Comparison of ENCODE assay signal across 1 cellular context in the genomic region with DNA sequence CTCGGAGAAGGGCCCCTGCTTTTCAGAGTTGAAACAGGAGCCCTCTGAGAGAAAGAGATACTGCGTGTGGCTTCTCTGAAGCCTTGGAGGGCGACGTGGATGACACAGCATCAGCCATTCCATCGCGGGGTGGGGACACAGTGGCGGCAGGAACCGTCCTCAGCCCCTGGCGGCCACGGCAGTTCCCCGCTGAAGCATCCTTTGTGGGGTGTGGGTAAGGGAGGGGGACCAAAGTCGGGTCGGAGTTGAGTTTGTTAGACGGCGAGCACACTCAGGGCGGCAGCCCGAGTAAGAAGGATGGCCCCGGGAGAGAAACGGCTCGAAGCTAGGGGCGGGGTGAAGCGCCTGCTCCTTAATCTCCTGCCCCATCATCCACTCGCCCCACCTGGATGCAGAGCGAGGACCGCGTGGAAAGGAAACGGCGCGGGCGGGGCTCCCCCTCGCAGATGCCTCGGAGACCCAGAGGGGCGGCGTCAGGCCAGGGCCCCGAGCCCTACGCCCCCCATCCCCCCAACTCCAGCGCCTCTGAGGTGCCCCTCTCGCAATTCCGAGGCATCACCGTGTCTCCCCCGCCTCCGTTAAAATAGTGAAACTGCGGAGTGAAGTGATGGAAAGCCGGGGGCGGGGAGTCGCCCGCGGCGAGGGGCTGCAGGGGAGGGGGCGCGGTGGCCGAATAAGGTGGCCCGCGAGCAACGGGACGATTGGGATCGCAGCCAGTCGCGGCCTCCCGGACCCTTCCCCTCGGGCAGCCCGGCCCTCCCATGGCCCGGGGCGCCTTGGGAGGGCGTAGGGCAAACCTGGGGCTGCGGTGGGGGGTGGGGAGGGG.
A peak's percentile ranks its signal among the peaks of the same experiment; 100 is the strongest.
TF ChIP-seq lines count a peak whose summit lies in the region.

No MANE protein-coding gene starts in this region.

TF ChIP-seq in HepG2, 621 proteins besides CTCF, POLR2A, EP300 and RAD21 (continued from another document and continues in another):
- TF ChIP-seq, protein P1, sequence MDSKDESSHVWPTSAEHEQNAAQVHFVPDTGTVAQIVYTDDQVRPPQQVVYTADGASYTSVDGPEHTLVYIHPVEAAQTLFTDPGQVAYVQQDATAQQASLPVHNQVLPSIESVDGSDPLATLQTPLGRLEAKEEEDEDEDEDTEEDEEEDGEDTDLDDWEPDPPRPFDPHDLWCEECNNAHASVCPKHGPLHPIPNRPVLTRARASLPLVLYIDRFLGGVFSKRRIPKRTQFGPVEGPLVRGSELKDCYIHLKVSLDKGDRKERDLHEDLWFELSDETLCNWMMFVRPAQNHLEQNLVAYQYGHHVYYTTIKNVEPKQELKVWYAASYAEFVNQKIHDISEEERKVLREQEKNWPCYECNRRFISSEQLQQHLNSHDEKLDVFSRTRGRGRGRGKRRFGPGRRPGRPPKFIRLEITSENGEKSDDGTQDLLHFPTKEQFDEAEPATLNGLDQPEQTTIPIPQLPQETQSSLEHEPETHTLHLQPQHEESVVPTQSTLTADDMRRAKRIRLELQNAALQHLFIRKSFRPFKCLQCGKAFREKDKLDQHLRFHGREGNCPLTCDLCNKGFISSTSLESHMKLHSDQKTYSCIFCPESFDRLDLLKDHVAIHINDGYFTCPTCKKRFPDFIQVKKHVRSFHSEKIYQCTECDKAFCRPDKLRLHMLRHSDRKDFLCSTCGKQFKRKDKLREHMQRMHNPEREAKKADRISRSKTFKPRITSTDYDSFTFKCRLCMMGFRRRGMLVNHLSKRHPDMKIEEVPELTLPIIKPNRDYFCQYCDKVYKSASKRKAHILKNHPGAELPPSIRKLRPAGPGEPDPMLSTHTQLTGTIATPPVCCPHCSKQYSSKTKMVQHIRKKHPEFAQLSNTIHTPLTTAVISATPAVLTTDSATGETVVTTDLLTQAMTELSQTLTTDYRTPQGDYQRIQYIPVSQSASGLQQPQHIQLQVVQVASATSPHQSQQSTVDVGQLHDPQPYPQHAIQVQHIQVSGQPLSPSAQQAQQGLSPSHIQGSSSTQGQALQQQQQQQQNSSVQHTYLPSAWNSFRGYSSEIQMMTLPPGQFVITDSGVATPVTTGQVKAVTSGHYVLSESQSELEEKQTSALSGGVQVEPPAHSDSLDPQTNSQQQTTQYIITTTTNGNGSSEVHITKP (CRISPR knock-in tag; IDR thresholded peaks at IDR 0.05; ENCODE audit: low read depth) = no peak
- TF ChIP-seq U2AF1 (optimal IDR thresholded peaks at IDR 0.05; ENCODE audit: low read depth, low read length) (peak; percentile 49), ZIK1 (CRISPR knock-in tag; IDR thresholded peaks at IDR 0.05; ENCODE audit: borderline replicate concordance, low read depth) (no peak), ZNF616 (CRISPR knock-in tag; IDR thresholded peaks at IDR 0.05; ENCODE audit: low read depth) (0 out of 2 replicates have a peak, but pooled peaks have one; percentile 38), KLF12 (CRISPR knock-in tag; IDR thresholded peaks at IDR 0.05; ENCODE audit: borderline replicate concordance) (0 out of 2 replicates have a peak, but pooled peaks have one; percentile 58), DPF2 (CRISPR knock-in tag; IDR thresholded peaks at IDR 0.05; ENCODE audit: borderline replicate concordance, low read depth) (no peak), SOX13 (IDR thresholded peaks at IDR 0.05) (no peak), SOX13 (CRISPR knock-in tag; conservative IDR thresholded peaks at IDR 0.05 in 1 of 2, IDR thresholded peaks at IDR 0.05 in 1 of 2) (no peak), ZMYM4 (CRISPR knock-in tag; IDR thresholded peaks at IDR 0.05) (peak; percentile 15; the same call in 1 of the 2 replicates), PHF8 (CRISPR knock-in tag; IDR thresholded peaks at IDR 0.05) (peak; percentile 9), GFI1 (CRISPR knock-in tag; IDR thresholded peaks at IDR 0.05; ENCODE audit: borderline replicate concordance) (no peak), SNRNP70 (IDR thresholded peaks at IDR 0.05; ENCODE audit: low read depth, low read length) (no peak), ZNF326 (CRISPR knock-in tag; IDR thresholded peaks at IDR 0.05; ENCODE audit: borderline replicate concordance) (no peak), MEF2D (CRISPR knock-in tag; IDR thresholded peaks at IDR 0.05) (no peak; the same call in 1 of the 2 replicates), ZNF792 (CRISPR knock-in tag; IDR thresholded peaks at IDR 0.05) (peak; percentile 14; the same call in 1 of the 2 replicates), ZBTB7B (CRISPR knock-in tag; IDR thresholded peaks at IDR 0.05) (no peak; the same call in 1 of the 2 replicates), KDM3A (CRISPR knock-in tag; IDR thresholded peaks at IDR 0.05; ENCODE audit: low read depth) (no peak), SALL2 (CRISPR knock-in tag; IDR thresholded peaks at IDR 0.05) (no peak), ZNF251 (CRISPR knock-in tag; IDR thresholded peaks at IDR 0.05) (no peak), ATF7-NPFF (CRISPR knock-in tag; IDR thresholded peaks at IDR 0.05; ENCODE audit: low read depth) (no peak), MYC (CRISPR knock-in tag; IDR thresholded peaks at IDR 0.05; ENCODE audit: borderline replicate concordance) (peak; percentile 61), ZNF274 (CRISPR knock-in tag; IDR thresholded peaks at IDR 0.05) (no peak), NR2F1 (CRISPR knock-in tag; IDR thresholded peaks at IDR 0.05) (no peak; a peak in 1 of 4 replicates), NFYC (CRISPR knock-in tag; IDR thresholded peaks at IDR 0.05) (no peak), TP53 (CRISPR knock-in tag; conservative IDR thresholded peaks at IDR 0.05) (no peak), CBFB (CRISPR knock-in tag; IDR thresholded peaks at IDR 0.05) (no peak), ZMYM3 (CRISPR knock-in tag; IDR thresholded peaks at IDR 0.05) (peak; percentile 35; the same call in 1 of the 2 replicates), SP2 (CRISPR knock-in tag; IDR thresholded peaks at IDR 0.05) (no peak)
- TF ChIP-seq, protein P2, sequence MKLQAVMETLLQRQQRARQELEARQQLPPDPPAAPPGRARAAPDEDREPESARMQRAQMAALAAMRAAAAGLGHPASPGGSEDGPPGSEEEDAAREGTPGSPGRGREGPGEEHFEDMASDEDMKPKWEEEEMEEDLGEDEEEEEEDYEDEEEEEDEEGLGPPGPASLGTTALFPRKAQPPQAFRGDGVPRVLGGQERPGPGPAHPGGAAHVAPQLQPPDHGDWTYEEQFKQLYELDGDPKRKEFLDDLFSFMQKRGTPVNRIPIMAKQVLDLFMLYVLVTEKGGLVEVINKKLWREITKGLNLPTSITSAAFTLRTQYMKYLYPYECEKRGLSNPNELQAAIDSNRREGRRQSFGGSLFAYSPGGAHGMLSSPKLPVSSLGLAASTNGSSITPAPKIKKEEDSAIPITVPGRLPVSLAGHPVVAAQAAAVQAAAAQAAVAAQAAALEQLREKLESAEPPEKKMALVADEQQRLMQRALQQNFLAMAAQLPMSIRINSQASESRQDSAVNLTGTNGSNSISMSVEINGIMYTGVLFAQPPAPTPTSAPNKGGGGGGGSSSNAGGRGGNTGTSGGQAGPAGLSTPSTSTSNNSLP (IDR thresholded peaks at IDR 0.05; ENCODE audit: low read depth, low read length) = no peak
- TF ChIP-seq, protein P3, sequence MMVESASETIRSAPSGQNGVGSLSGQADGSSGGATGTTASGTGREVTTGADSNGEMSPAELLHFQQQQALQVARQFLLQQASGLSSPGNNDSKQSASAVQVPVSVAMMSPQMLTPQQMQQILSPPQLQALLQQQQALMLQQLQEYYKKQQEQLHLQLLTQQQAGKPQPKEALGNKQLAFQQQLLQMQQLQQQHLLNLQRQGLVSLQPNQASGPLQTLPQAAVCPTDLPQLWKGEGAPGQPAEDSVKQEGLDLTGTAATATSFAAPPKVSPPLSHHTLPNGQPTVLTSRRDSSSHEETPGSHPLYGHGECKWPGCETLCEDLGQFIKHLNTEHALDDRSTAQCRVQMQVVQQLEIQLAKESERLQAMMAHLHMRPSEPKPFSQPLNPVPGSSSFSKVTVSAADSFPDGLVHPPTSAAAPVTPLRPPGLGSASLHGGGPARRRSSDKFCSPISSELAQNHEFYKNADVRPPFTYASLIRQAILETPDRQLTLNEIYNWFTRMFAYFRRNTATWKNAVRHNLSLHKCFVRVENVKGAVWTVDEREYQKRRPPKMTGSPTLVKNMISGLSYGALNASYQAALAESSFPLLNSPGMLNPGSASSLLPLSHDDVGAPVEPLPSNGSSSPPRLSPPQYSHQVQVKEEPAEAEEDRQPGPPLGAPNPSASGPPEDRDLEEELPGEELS (CRISPR knock-in tag; IDR thresholded peaks at IDR 0.05) = peak; percentile 17; the same call in 1 of the 2 replicates
- TF ChIP-seq, protein P4, sequence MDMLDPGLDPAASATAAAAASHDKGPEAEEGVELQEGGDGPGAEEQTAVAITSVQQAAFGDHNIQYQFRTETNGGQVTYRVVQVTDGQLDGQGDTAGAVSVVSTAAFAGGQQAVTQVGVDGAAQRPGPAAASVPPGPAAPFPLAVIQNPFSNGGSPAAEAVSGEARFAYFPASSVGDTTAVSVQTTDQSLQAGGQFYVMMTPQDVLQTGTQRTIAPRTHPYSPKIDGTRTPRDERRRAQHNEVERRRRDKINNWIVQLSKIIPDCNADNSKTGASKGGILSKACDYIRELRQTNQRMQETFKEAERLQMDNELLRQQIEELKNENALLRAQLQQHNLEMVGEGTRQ (IDR thresholded peaks at IDR 0.05; ENCODE audit: low read depth, low read length) = no peak
- TF ChIP-seq, protein P4 (CRISPR knock-in tag; IDR thresholded peaks at IDR 0.05; ENCODE audit: borderline replicate concordance) = no peak
- TF ChIP-seq, protein P5, sequence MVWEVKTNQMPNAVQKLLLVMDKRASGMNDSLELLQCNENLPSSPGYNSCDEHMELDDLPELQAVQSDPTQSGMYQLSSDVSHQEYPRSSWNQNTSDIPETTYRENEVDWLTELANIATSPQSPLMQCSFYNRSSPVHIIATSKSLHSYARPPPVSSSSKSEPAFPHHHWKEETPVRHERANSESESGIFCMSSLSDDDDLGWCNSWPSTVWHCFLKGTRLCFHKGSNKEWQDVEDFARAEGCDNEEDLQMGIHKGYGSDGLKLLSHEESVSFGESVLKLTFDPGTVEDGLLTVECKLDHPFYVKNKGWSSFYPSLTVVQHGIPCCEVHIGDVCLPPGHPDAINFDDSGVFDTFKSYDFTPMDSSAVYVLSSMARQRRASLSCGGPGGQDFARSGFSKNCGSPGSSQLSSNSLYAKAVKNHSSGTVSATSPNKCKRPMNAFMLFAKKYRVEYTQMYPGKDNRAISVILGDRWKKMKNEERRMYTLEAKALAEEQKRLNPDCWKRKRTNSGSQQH (CRISPR knock-in tag; IDR thresholded peaks at IDR 0.05; ENCODE audit: low read depth) = no peak
- TF ChIP-seq, protein P6, sequence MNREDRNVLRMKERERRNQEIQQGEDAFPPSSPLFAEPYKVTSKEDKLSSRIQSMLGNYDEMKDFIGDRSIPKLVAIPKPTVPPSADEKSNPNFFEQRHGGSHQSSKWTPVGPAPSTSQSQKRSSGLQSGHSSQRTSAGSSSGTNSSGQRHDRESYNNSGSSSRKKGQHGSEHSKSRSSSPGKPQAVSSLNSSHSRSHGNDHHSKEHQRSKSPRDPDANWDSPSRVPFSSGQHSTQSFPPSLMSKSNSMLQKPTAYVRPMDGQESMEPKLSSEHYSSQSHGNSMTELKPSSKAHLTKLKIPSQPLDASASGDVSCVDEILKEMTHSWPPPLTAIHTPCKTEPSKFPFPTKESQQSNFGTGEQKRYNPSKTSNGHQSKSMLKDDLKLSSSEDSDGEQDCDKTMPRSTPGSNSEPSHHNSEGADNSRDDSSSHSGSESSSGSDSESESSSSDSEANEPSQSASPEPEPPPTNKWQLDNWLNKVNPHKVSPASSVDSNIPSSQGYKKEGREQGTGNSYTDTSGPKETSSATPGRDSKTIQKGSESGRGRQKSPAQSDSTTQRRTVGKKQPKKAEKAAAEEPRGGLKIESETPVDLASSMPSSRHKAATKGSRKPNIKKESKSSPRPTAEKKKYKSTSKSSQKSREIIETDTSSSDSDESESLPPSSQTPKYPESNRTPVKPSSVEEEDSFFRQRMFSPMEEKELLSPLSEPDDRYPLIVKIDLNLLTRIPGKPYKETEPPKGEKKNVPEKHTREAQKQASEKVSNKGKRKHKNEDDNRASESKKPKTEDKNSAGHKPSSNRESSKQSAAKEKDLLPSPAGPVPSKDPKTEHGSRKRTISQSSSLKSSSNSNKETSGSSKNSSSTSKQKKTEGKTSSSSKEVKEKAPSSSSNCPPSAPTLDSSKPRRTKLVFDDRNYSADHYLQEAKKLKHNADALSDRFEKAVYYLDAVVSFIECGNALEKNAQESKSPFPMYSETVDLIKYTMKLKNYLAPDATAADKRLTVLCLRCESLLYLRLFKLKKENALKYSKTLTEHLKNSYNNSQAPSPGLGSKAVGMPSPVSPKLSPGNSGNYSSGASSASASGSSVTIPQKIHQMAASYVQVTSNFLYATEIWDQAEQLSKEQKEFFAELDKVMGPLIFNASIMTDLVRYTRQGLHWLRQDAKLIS (CRISPR knock-in tag; IDR thresholded peaks at IDR 0.05) = no peak
- TF ChIP-seq, protein P7, sequence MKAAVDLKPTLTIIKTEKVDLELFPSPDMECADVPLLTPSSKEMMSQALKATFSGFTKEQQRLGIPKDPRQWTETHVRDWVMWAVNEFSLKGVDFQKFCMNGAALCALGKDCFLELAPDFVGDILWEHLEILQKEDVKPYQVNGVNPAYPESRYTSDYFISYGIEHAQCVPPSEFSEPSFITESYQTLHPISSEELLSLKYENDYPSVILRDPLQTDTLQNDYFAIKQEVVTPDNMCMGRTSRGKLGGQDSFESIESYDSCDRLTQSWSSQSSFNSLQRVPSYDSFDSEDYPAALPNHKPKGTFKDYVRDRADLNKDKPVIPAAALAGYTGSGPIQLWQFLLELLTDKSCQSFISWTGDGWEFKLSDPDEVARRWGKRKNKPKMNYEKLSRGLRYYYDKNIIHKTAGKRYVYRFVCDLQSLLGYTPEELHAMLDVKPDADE (CRISPR knock-in tag; IDR thresholded peaks at IDR 0.05) = no peak
- TF ChIP-seq, protein P8, sequence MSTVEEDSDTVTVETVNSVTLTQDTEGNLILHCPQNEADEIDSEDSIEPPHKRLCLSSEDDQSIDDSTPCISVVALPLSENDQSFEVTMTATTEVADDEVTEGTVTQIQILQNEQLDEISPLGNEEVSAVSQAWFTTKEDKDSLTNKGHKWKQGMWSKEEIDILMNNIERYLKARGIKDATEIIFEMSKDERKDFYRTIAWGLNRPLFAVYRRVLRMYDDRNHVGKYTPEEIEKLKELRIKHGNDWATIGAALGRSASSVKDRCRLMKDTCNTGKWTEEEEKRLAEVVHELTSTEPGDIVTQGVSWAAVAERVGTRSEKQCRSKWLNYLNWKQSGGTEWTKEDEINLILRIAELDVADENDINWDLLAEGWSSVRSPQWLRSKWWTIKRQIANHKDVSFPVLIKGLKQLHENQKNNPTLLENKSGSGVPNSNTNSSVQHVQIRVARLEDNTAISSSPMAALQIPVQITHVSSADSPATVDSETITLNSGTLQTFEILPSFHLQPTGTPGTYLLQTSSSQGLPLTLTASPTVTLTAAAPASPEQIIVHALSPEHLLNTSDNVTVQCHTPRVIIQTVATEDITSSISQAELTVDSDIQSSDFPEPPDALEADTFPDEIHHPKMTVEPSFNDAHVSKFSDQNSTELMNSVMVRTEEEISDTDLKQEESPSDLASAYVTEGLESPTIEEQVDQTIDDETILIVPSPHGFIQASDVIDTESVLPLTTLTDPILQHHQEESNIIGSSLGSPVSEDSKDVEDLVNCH (CRISPR knock-in tag; IDR thresholded peaks at IDR 0.05) = no peak
